ENCODE assay signal across 1 cellular context in genomic region chr19:45784096-45784495, GRCh38.
TF ChIP-seq lines count a peak whose summit lies in the region.

No MANE protein-coding gene starts in this region.

TF ChIP-seq in WTC11, 78 proteins besides CTCF, POLR2A, EP300 and RAD21:
- no peak for TF ChIP-seq PRRX2 (CRISPR knock-in tag; IDR thresholded peaks at IDR 0.05)
- no peak for TF ChIP-seq EMX1 (CRISPR knock-in tag; IDR thresholded peaks at IDR 0.05)
- TF ChIP-seq, protein P1, sequence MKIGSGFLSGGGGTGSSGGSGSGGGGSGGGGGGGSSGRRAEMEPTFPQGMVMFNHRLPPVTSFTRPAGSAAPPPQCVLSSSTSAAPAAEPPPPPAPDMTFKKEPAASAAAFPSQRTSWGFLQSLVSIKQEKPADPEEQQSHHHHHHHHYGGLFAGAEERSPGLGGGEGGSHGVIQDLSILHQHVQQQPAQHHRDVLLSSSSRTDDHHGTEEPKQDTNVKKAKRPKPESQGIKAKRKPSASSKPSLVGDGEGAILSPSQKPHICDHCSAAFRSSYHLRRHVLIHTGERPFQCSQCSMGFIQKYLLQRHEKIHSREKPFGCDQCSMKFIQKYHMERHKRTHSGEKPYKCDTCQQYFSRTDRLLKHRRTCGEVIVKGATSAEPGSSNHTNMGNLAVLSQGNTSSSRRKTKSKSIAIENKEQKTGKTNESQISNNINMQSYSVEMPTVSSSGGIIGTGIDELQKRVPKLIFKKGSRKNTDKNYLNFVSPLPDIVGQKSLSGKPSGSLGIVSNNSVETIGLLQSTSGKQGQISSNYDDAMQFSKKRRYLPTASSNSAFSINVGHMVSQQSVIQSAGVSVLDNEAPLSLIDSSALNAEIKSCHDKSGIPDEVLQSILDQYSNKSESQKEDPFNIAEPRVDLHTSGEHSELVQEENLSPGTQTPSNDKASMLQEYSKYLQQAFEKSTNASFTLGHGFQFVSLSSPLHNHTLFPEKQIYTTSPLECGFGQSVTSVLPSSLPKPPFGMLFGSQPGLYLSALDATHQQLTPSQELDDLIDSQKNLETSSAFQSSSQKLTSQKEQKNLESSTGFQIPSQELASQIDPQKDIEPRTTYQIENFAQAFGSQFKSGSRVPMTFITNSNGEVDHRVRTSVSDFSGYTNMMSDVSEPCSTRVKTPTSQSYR (CRISPR knock-in tag; IDR thresholded peaks at IDR 0.05), result no peak
- TF ChIP-seq ARID4B (CRISPR knock-in tag; IDR thresholded peaks at IDR 0.05; ENCODE audit: borderline replicate concordance), result no peak
- TF ChIP-seq ZNF263 (CRISPR knock-in tag; IDR thresholded peaks at IDR 0.05; ENCODE audit: low read depth), result no peak
- no peak for TF ChIP-seq IRF2 (CRISPR knock-in tag; IDR thresholded peaks at IDR 0.05; ENCODE audit: borderline replicate concordance, low read depth)
- TF ChIP-seq NFE2L1 (CRISPR knock-in tag; IDR thresholded peaks at IDR 0.05), result no peak
- no peak for TF ChIP-seq KAT7 (CRISPR knock-in tag; IDR thresholded peaks at IDR 0.05; ENCODE audit: borderline replicate concordance)
- TF ChIP-seq SMAD4 (CRISPR knock-in tag; IDR thresholded peaks at IDR 0.05), result no peak
